ENCODE assay signal across 9 cellular contexts in genomic region chr6:121430514-121431460, GRCh38. TPM values are rescaled to one million over a fixed set of nuclear protein-coding genes. Genes with fewer than 3 reads are reported as not detected.
DNase-seq lines count a peak whose midpoint lies in the region; ATAC-seq and TF ChIP-seq lines count a peak whose summit lies in the region.
"Had no signal": no experiment of that assay in that cellular context is flagged by ENCODE, and none has a peak within 500 bp of the region (broad histone marks: within the 10 kb centered on the region; RNA-seq: fewer than 3 reads in every experiment).

No MANE protein-coding gene starts in this region.

- H3K4me1 ChIP-seq in MM.1S (ENCODE audit: low read length) (peaks cover 5% of the 10 kb centered on the region; the same call in 1 of the 2 replicates), aorta (ENCODE audit: control insufficient read depth in 1 of 2, insufficient read depth in 2 of 2, low read length in 2 of 2) (peaks cover 0 to 3% of the 10 kb centered on the region in 2 donors)

- H3K27ac ChIP-seq in MM.1S (ENCODE audit: low read length) (no peak overlapping the region), aorta (ENCODE audit: low read depth in 1 of 2, low read length in 2 of 2) (no peak overlapping the region), substantia nigra (ENCODE audit: low read depth, low read length, poor library complexity, severe bottlenecking) (no peak overlapping the region)

- DNase-seq in DMS53 treated with DMSO at 0.1 percent for 48 hours (lab: John Stamatoyannopoulos, UW; ENCODE audit: unreplicated experiment) (peak; percentile 56), MM.1S (no peak), chondrocyte (ENCODE audit: low spot score) (no peak), medulla oblongata (ENCODE audit: extremely low spot score) (peak; percentile 66), aorta (no peak), substantia nigra (lab: John Stamatoyannopoulos, UW) (no peak)
- DNase-seq in stimulated activated naive CD4-positive, alpha-beta T cell (lab: John Stamatoyannopoulos, UW), result no peak

- H3K9me2 ChIP-seq in MM.1S (replicated peaks; ENCODE audit: insufficient read depth, low read length), result no peaks in the 10 kb centered on the region

- H3K27me3 ChIP-seq in MM.1S (replicated peaks; ENCODE audit: insufficient read depth, low read length), result no peaks in the 10 kb centered on the region
- no peaks in the 10 kb centered on the region for H3K27me3 ChIP-seq in aorta (ENCODE audit: control insufficient read depth in 1 of 2, insufficient read depth in 2 of 2, low read length in 1 of 2)

- 41 to 45% methylated on average over 10 of the region's 10 CpGs for WGBS in aorta, 2 donors

- H3K27me3 Mint-ChIP-seq in chondrocyte (ENCODE audit: low read depth), result no peaks in the 10 kb centered on the region

- H3K9me3 Mint-ChIP-seq in chondrocyte (ENCODE audit: low read depth), result no peaks in the 10 kb centered on the region
- H3K9me3 Mint-ChIP-seq: memory B cell had no signal

- H3K9me3 ChIP-seq in MM.1S (replicated peaks; ENCODE audit: insufficient read depth, low read length) (no peaks in the 10 kb centered on the region), aorta (ENCODE audit: control insufficient read depth, low read length) (no peaks in the 10 kb centered on the region)

- no peak overlapping the region for H3K4me2 ChIP-seq in MM.1S (ENCODE audit: low read depth, low read length)

- no peaks in the 10 kb centered on the region for H4K20me1 ChIP-seq in MM.1S (ENCODE audit: insufficient read depth, low read length)

- no peaks in the 10 kb centered on the region for H3F3A ChIP-seq in MM.1S (ENCODE audit: insufficient read depth, low read length)

- no peaks in the 10 kb centered on the region for H3K36me3 Mint-ChIP-seq in chondrocyte (ENCODE audit: low read depth)
- H3K36me3 Mint-ChIP-seq: memory B cell had no signal

- H3K4me3 ChIP-seq in MM.1S (ENCODE audit: low read length), result no peak overlapping the region
- peak overlapping the region in 1 of 2 donors; percentile 72 for H3K4me3 ChIP-seq in aorta (ENCODE audit: low read length in 2 of 2)

- H3K4me3 Mint-ChIP-seq in chondrocyte (ENCODE audit: unreplicated experiment), result no peak overlapping the region
- H3K4me3 Mint-ChIP-seq: memory B cell had no signal

- peaks cover 23% of the 10 kb centered on the region for H3K4me1 Mint-ChIP-seq in chondrocyte (ENCODE audit: low read depth)

- ATAC-seq in aorta (ENCODE audit: low FRiP score), result no peak
- no peak for ATAC-seq in GM19035 (IDR thresholded peaks at IDR 0.05; ENCODE audit: unreplicated experiment)

- H2AFZ ChIP-seq in MM.1S (ENCODE audit: low read length), result no peak overlapping the region

- H3K36me3 ChIP-seq in MM.1S (replicated peaks; ENCODE audit: insufficient read depth, low read length), result no peaks in the 10 kb centered on the region
- no peaks in the 10 kb centered on the region for H3K36me3 ChIP-seq in aorta (ENCODE audit: control insufficient read depth in 1 of 2, insufficient read depth in 2 of 2, low read length in 1 of 2)

- TF ChIP-seq CTCF in MM.1S (IDR thresholded peaks at IDR 0.05; ENCODE audit: low read length) (peak; percentile 65), chondrocyte (IDR thresholded peaks at IDR 0.05) (peak; percentile 99)

- no peak overlapping the region for H3K27ac Mint-ChIP-seq in chondrocyte (ENCODE audit: unreplicated experiment)
- H3K27ac Mint-ChIP-seq: memory B cell had no signal

- H3K9ac ChIP-seq in MM.1S (ENCODE audit: low read length), result no peak overlapping the region

- intact Hi-C loops in aorta (cut with DNase I), result loop anchor here (2.0 to 10.0 kb wide), 6 partner anchors 264 to 754 kb away; no protein-coding TSS in a partner anchor

- H3K79me2 ChIP-seq in MM.1S (ENCODE audit: low read length), result no peaks in the 10 kb centered on the region

RNA-seq across cellular contexts. Expression of gene GJA1, which starts 4.7 kb away (rescaled TPM):
- 194 to 296 TPM (median 295 TPM) in 3 replicates for total RNA-seq in chondrocyte
- 100 to 1,000 TPM; 185 to 213 TPM for total RNA-seq in aorta
- 100 to 1,000 TPM; 168 to 184 TPM for polyA plus RNA-seq in aorta

Comparison
In these comparisons a context has a peak if more than half of its experiments do, and no peak if none do; other contexts are left out.
1. DNase-seq: peak in DMS53 treated with DMSO at 0.1 percent for 48 hours (single experiment) and medulla oblongata (single experiment); none in MM.1S (single experiment), chondrocyte (single experiment), aorta (0 of 2), substantia nigra (0 of 49) and stimulated activated naive CD4-positive, alpha-beta T cell (0 of 6).